In genomic region chr10:118732253-118733194, GRCh38 we compare ENCODE assay signal across 9 cellular contexts. TPM values are rescaled to one million over a fixed set of nuclear protein-coding genes. Genes with fewer than 3 reads are reported as not detected.
A peak's percentile ranks its signal among the peaks of the same experiment; 100 is the strongest.
DNase-seq lines count a peak whose midpoint lies in the region; ATAC-seq lines count a peak whose summit lies in the region.
"Had no signal": no experiment of that assay in that cellular context is flagged by ENCODE, and none has a peak within 500 bp of the region (broad histone marks: within the 10 kb centered on the region; RNA-seq: fewer than 3 reads in every experiment).

No MANE protein-coding gene starts in this region.

- H3K4me1 Mint-ChIP-seq in activated naive CD4-positive, alpha-beta T cell treated with anti-CD3 and anti-CD28 coated beads, Interleukin-2, amount 10 ng/mL, durations not matched to agents 7 days and 5 days = peaks cover 57% of the 10 kb centered on the region
- H3K4me1 Mint-ChIP-seq in activated naive CD4-positive, alpha-beta T cell treated with anti-CD3 and anti-CD28 coated beads for 36 hours (ENCODE audit: low read depth) = peaks cover 75% of the 10 kb centered on the region
- H3K4me1 Mint-ChIP-seq in central memory CD8-positive, alpha-beta T cell = peaks cover 69% of the 10 kb centered on the region

- peak; percentile 35 for DNase-seq in activated naive CD4-positive, alpha-beta T cell treated with anti-CD3 and anti-CD28 coated beads, Interleukin-2, amount 10 ng/mL, durations not matched to agents 7 days and 5 days
- DNase-seq in activated naive CD4-positive, alpha-beta T cell treated with anti-CD3 and anti-CD28 coated beads for 36 hours = no peak
- DNase-seq in central memory CD8-positive, alpha-beta T cell (ENCODE audit: low spot score in 2 of 2) = no peak
- DNase-seq in stimulated activated naive CD8-positive, alpha-beta T cell treated with anti-CD3 and anti-CD28 coated beads, Interleukin-15, Interleukin-2, amounts not matched to agents 100 U/mL and 50 U/mL, for 24 hours = no peak
- DNase-seq in T1000 (lab: John Stamatoyannopoulos, UW) = no peak
- DNase-seq in SJCRH30 = no peak
- DNase-seq: heart right ventricle had no signal

- CTCF ChIA-PET in activated naive CD4-positive, alpha-beta T cell treated with anti-CD3 and anti-CD28 coated beads, Interleukin-2, amount 10 ng/mL, durations not matched to agents 7 days and 5 days (lab: Charles Lee) = interaction anchor here (0.6 to 2.2 kb wide), 3 partner anchors 12 to 688 kb away, joined by 3 to 7 read pairs (median 3); no protein-coding TSS in a partner anchor
- CTCF ChIA-PET in activated naive CD4-positive, alpha-beta T cell treated with anti-CD3 and anti-CD28 coated beads for 36 hours (lab: Charles Lee) = interaction anchor here (0.5 to 2.4 kb wide), 8 partner anchors 11 to 194 kb away, joined by 3 to 8 read pairs (median 4); no protein-coding TSS in a partner anchor

- peak; percentile 50 for ATAC-seq in HG03066 (IDR thresholded peaks at IDR 0.05; ENCODE audit: low read depth, unreplicated experiment)
- peak; percentile 38 for ATAC-seq in central memory CD8-positive, alpha-beta T cell (replicated peaks; ENCODE audit: extremely low read depth, poor library complexity, severe bottlenecking)
- peak; percentile 81 for ATAC-seq in stimulated activated naive CD8-positive, alpha-beta T cell treated with anti-CD3 and anti-CD28 coated beads, Interleukin-15, Interleukin-2, amounts not matched to agents 100 U/mL and 50 U/mL, for 24 hours
- ATAC-seq in HG03196 (IDR thresholded peaks at IDR 0.05; ENCODE audit: unreplicated experiment) = no peak

- H3K9me3 Mint-ChIP-seq in activated naive CD4-positive, alpha-beta T cell treated with anti-CD3 and anti-CD28 coated beads, Interleukin-2, amount 10 ng/mL, durations not matched to agents 7 days and 5 days = no peaks in the 10 kb centered on the region
- H3K9me3 Mint-ChIP-seq in activated naive CD4-positive, alpha-beta T cell treated with anti-CD3 and anti-CD28 coated beads for 36 hours = no peaks in the 10 kb centered on the region
- no peaks in the 10 kb centered on the region for H3K9me3 Mint-ChIP-seq in central memory CD8-positive, alpha-beta T cell

- H3K27me3 ChIP-seq in SJCRH30 = no peaks in the 10 kb centered on the region
- H3K27me3 ChIP-seq: heart right ventricle had no signal

- peaks cover 2% of the 10 kb centered on the region; the same call in 1 of the 2 replicates for H3K36me3 ChIP-seq in SJCRH30

- no peak overlapping the region for H3K27ac ChIP-seq in SJCRH30

- peak overlapping the region; percentile 73 for H3K27ac Mint-ChIP-seq in activated naive CD4-positive, alpha-beta T cell treated with anti-CD3 and anti-CD28 coated beads, Interleukin-2, amount 10 ng/mL, durations not matched to agents 7 days and 5 days
- H3K27ac Mint-ChIP-seq in activated naive CD4-positive, alpha-beta T cell treated with anti-CD3 and anti-CD28 coated beads for 36 hours = no peak overlapping the region
- H3K27ac Mint-ChIP-seq in central memory CD8-positive, alpha-beta T cell (ENCODE audit: low read depth) = peak overlapping the region; percentile 54

- intact Hi-C loops in activated naive CD4-positive, alpha-beta T cell treated with anti-CD3 and anti-CD28 coated beads for 36 hours (cut with micrococcal nuclease) = loop anchor here (1.0 to 5.0 kb wide), 4 partner anchors 21 to 100 kb away; no protein-coding TSS in a partner anchor

- H3K4me3 Mint-ChIP-seq in activated naive CD4-positive, alpha-beta T cell treated with anti-CD3 and anti-CD28 coated beads, Interleukin-2, amount 10 ng/mL, durations not matched to agents 7 days and 5 days = peak overlapping the region; percentile 5
- no peak overlapping the region for H3K4me3 Mint-ChIP-seq in activated naive CD4-positive, alpha-beta T cell treated with anti-CD3 and anti-CD28 coated beads for 36 hours
- H3K4me3 Mint-ChIP-seq in central memory CD8-positive, alpha-beta T cell = peak overlapping the region; percentile 43

- no peaks in the 10 kb centered on the region for H3K4me1 ChIP-seq in SJCRH30

- no peak overlapping the region for H3K4me3 ChIP-seq in SJCRH30
- H3K4me3 ChIP-seq: heart right ventricle had no signal

- H3K27me3 Mint-ChIP-seq in activated naive CD4-positive, alpha-beta T cell treated with anti-CD3 and anti-CD28 coated beads, Interleukin-2, amount 10 ng/mL, durations not matched to agents 7 days and 5 days = no peaks in the 10 kb centered on the region
- no peaks in the 10 kb centered on the region for H3K27me3 Mint-ChIP-seq in activated naive CD4-positive, alpha-beta T cell treated with anti-CD3 and anti-CD28 coated beads for 36 hours (ENCODE audit: low read depth)
- H3K27me3 Mint-ChIP-seq in central memory CD8-positive, alpha-beta T cell = no peaks in the 10 kb centered on the region

- peaks cover 2% of the 10 kb centered on the region for H3K36me3 Mint-ChIP-seq in activated naive CD4-positive, alpha-beta T cell treated with anti-CD3 and anti-CD28 coated beads, Interleukin-2, amount 10 ng/mL, durations not matched to agents 7 days and 5 days
- H3K36me3 Mint-ChIP-seq in activated naive CD4-positive, alpha-beta T cell treated with anti-CD3 and anti-CD28 coated beads for 36 hours (ENCODE audit: low read depth) = no peaks in the 10 kb centered on the region
- peaks cover 4% of the 10 kb centered on the region for H3K36me3 Mint-ChIP-seq in central memory CD8-positive, alpha-beta T cell (ENCODE audit: insufficient read depth)

- no peaks in the 10 kb centered on the region for H3K9me3 ChIP-seq in SJCRH30 (replicated peaks)
- H3K9me3 ChIP-seq: heart right ventricle had no signal

RNA-seq across cellular contexts. Expression of gene CACUL1, which starts 22.2 kb away (rescaled TPM):
- 10 to 100 TPM; 18.4 to 19.2 TPM for total RNA-seq in activated naive CD4-positive, alpha-beta T cell treated with anti-CD3 and anti-CD28 coated beads for 36 hours
- total RNA-seq in SJCRH30 (2014; rRNA removed; shearing (Covaris generic)) = 50.4 and 52.7 TPM in 2 replicates
